9 cellular contexts compared by ENCODE assay signal in genomic region chr9:2260401-2261306, GRCh38.
DNase-seq lines count a peak whose midpoint lies in the region; ATAC-seq, FAIRE-seq and TF ChIP-seq lines count a peak whose summit lies in the region.
"Had no signal": no experiment of that assay in that cellular context is flagged by ENCODE, and none has a peak within 500 bp of the region (broad histone marks: within the 10 kb centered on the region; RNA-seq: fewer than 3 reads in every experiment).

No MANE protein-coding gene starts in this region.

- H3K9ac ChIP-seq in HepG2 (ENCODE audit: insufficient read depth, low read depth, low read length) = no peak overlapping the region

- peaks cover 2% of the 10 kb centered on the region for H3K27me3 Mint-ChIP-seq in glutamatergic neuron (ENCODE audit: unreplicated experiment)

- no peak for ATAC-seq in HepG2
- no peak for ATAC-seq in Right ventricle myocardium inferior
- ATAC-seq: natural killer cell had no signal

- no peak overlapping the region for H3K4me2 ChIP-seq in HepG2 (ENCODE audit: low read depth, low read length)

- DNase-seq in H54 (ENCODE audit: insufficient read length, low spot score) (peak; percentile 60), RPMI7951 (ENCODE audit: low read depth) (peak; percentile 32), glutamatergic neuron (peak; percentile 19), vagina (ENCODE audit: extremely low spot score in 2 of 2) (no peak), HepG2 (ENCODE audit: low spot score) (no peak), GM19239 (ENCODE audit: insufficient read length, low spot score) (no peak), Right ventricle myocardium inferior (ENCODE audit: missing footprints) (no peak)
- DNase-seq: natural killer cell had no signal

- WGBS in HepG2 (ENCODE audit: low lambda C conversion rate) = 0% methylated on average over 1 of the region's 3 CpGs

- H3K4me3 Mint-ChIP-seq in glutamatergic neuron (ENCODE audit: unreplicated experiment) = peak overlapping the region; percentile 30
- H3K4me3 Mint-ChIP-seq: natural killer cell had no signal

- TF ChIP-seq CTCF in glutamatergic neuron (IDR thresholded peaks at IDR 0.05; ENCODE audit: partially characterized antibody, unreplicated experiment) (no peak), vagina (IDR thresholded peaks at IDR 0.05) (no peak), HepG2 (CRISPR knock-in tag; IDR thresholded peaks at IDR 0.05) (no peak)

- in situ Hi-C loops in HepG2 (cut with HindIII; ENCODE audit: extremely low pct_ligation_motif_present, low pct_unique_long_range_greater_than_20kb) = no loop called here

- H3K4me1 Mint-ChIP-seq in glutamatergic neuron (ENCODE audit: low read depth, unreplicated experiment) = peaks cover 17% of the 10 kb centered on the region

- no peak for TF ChIP-seq EP300 in HepG2 (IDR thresholded peaks at IDR 0.05; ENCODE audit: low read depth in 2 of 2, low read length in 2 of 2)
- TF ChIP-seq EP300 in HepG2 (CRISPR knock-in tag; IDR thresholded peaks at IDR 0.05; ENCODE audit: borderline replicate concordance) = no peak

- H3K79me2 ChIP-seq in ACC112 (ENCODE audit: control insufficient read depth, insufficient read depth, low read length, unreplicated experiment) (no peaks in the 10 kb centered on the region), HepG2 (ENCODE audit: insufficient read depth, low read length) (no peaks in the 10 kb centered on the region)

- peak overlapping the region; percentile 59 for H3K27ac Mint-ChIP-seq in glutamatergic neuron (ENCODE audit: unreplicated experiment)
- H3K27ac Mint-ChIP-seq: natural killer cell had no signal

- H3K9me3 ChIP-seq in vagina = no peaks in the 10 kb centered on the region
- H3K9me3 ChIP-seq in HepG2 (ENCODE audit: low read length) = no peaks in the 10 kb centered on the region

- no peak overlapping the region for H3K4me3 ChIP-seq in ACC112 (ENCODE audit: low read depth, low read length)
- H3K4me3 ChIP-seq in vagina = no peak overlapping the region
- no peak overlapping the region for H3K4me3 ChIP-seq in HepG2 (replicated peaks in 1 of 3; ENCODE audit: insufficient read depth in 1 of 3, low read depth in 2 of 3, low read length in 3 of 3)

- no peak for TF ChIP-seq RAD21 in HepG2 (CRISPR knock-in tag; IDR thresholded peaks at IDR 0.05)

- H4K20me1 ChIP-seq in HepG2 (ENCODE audit: insufficient read depth, low read length) = no peaks in the 10 kb centered on the region

- intact Hi-C loops in vagina (cut with DNase I) = no loop called here
- intact Hi-C loops in HepG2 (cut with micrococcal nuclease; ENCODE audit: unreplicated experiment) = no loop called here
- intact Hi-C loops in Right ventricle myocardium inferior (cut with DNase I) = no loop called here

- H3K4me1 ChIP-seq in ACC112 (ENCODE audit: control insufficient read depth, insufficient read depth, low read length, unreplicated experiment) = peaks cover 17% of the 10 kb centered on the region
- H3K4me1 ChIP-seq in vagina = peaks cover 13% of the 10 kb centered on the region
- no peaks in the 10 kb centered on the region for H3K4me1 ChIP-seq in HepG2 (ENCODE audit: insufficient read depth, low read length)

- CTCF ChIA-PET in HepG2 (lab: Yijun Ruan, JAX; ENCODE audit: low intra/inter-chr PET ratio, low total read pairs) = no interaction called here

- H2AFZ ChIP-seq in ACC112 (ENCODE audit: low read length, unreplicated experiment) (peak overlapping the region; percentile 11), HepG2 (ENCODE audit: low read length) (no peak overlapping the region)

- H3K27me3 ChIP-seq in ACC112 (ENCODE audit: insufficient read depth, low read length) (no peaks in the 10 kb centered on the region), vagina (no peaks in the 10 kb centered on the region), HepG2 (ENCODE audit: control insufficient read depth in 1 of 2, insufficient read depth in 2 of 2, low read length in 2 of 2) (no peaks in the 10 kb centered on the region; a peak in 2 of 5 replicates)

- BruUV-seq in HepG2 (replicated peaks; lab: Mats Ljungman, UMichigan) = no TSS peak

- peak; percentile 95 for FAIRE-seq in H54 (lab: Jason Lieb, UNC)
- FAIRE-seq in HepG2 (lab: Jason Lieb, UNC) = no peak
- FAIRE-seq in GM19239 (lab: Jason Lieb, UNC) = no peak

- TF ChIP-seq POLR2A in H54 (IDR thresholded peaks at IDR 0.05; ENCODE audit: low read depth, low read length) (no peak), vagina (IDR thresholded peaks at IDR 0.05) (no peak), HepG2 (IDR thresholded peaks at IDR 0.05; ENCODE audit: insufficient read depth in 1 of 2, low read depth in 2 of 2, low read length in 2 of 2) (no peak)

- POLR2A ChIA-PET in HepG2 (lab: Yijun Ruan, JAX) = no interaction called here

- H3K36me3 Mint-ChIP-seq in glutamatergic neuron (ENCODE audit: unreplicated experiment) = no peaks in the 10 kb centered on the region
- H3K36me3 Mint-ChIP-seq: natural killer cell had no signal

- H3K9me3 Mint-ChIP-seq in glutamatergic neuron (ENCODE audit: unreplicated experiment) = peaks cover 3% of the 10 kb centered on the region
- H3K9me3 Mint-ChIP-seq: natural killer cell had no signal

- H3K36me3 ChIP-seq in ACC112 (ENCODE audit: insufficient read depth, low read length) = no peaks in the 10 kb centered on the region
- H3K36me3 ChIP-seq in vagina = no peaks in the 10 kb centered on the region
- H3K36me3 ChIP-seq in HepG2 (replicated peaks in 1 of 2; ENCODE audit: control insufficient read depth in 1 of 2, insufficient read depth in 2 of 2, low read length in 2 of 2) = no peaks in the 10 kb centered on the region

- H3K27ac ChIP-seq in ACC112 (ENCODE audit: low read depth, low read length) (peak overlapping the region; percentile 29; the same call in 1 of the 2 replicates), vagina (no peak overlapping the region), HepG2 (ENCODE audit: extremely low read length, insufficient read depth, low read length) (no peak overlapping the region)

TF ChIP-seq in HepG2, 621 proteins besides CTCF, POLR2A, EP300 and RAD21:
- TF ChIP-seq PAF1 (CRISPR knock-in tag; IDR thresholded peaks at IDR 0.05) (no peak), FOXA1 (IDR thresholded peaks at IDR 0.05) (no peak), FOXA1 (CRISPR knock-in tag; IDR thresholded peaks at IDR 0.05) (no peak)

Comparison
In these comparisons a context has a peak if more than half of its experiments do, and no peak if none do; other contexts are left out.
1. DNase-seq: peak in H54 (single experiment), RPMI7951 (single experiment) and glutamatergic neuron (single experiment); none in vagina (0 of 2), HepG2 (single experiment), GM19239 (single experiment) and Right ventricle myocardium inferior (single experiment).